15 cellular contexts compared by ENCODE assay signal in genomic region chr5:127012933-127013332, GRCh38. TPM values are rescaled to one million over a fixed set of nuclear protein-coding genes. Genes with fewer than 3 reads are reported as not detected.
DNase-seq lines count a peak whose midpoint lies in the region; FAIRE-seq and TF ChIP-seq lines count a peak whose summit lies in the region.
"Had no signal": no experiment of that assay in that cellular context is flagged by ENCODE, and none has a peak within 500 bp of the region (broad histone marks: within the 10 kb centered on the region; RNA-seq: fewer than 3 reads in every experiment).

No MANE protein-coding gene starts in this region.

- H3K4me1 ChIP-seq in HAP-1, result peaks cover 17% of the 10 kb centered on the region

- in situ Hi-C loops in HAP-1 (cut with MboI; ENCODE audit: low sequenced_read_pairs), result no loop called here

- no peak for TF ChIP-seq POLR2A in GM12892 (IDR thresholded peaks at IDR 0.05; ENCODE audit: low read depth, low read length)

- H3K27ac ChIP-seq in WERI-Rb-1, result no peak overlapping the region

- H3K27me3 ChIP-seq in HAP-1 (ENCODE audit: low read depth), result no peaks in the 10 kb centered on the region
- H3K27me3 ChIP-seq in WERI-Rb-1 (ENCODE audit: insufficient read depth, low read depth, severe bottlenecking), result no peaks in the 10 kb centered on the region

- H3K9me3 ChIP-seq in HAP-1, result no peaks in the 10 kb centered on the region
- H3K9me3 ChIP-seq in WERI-Rb-1 (ENCODE audit: severe bottlenecking), result no peaks in the 10 kb centered on the region

- FAIRE-seq in RCC 7860 (lab: Jason Lieb, UNC) (peak; percentile 88), GM12892 (lab: Jason Lieb, UNC) (no peak)
- FAIRE-seq: TTC549 had no signal

- DNase-seq in EL (peak; percentile 84), RCC 7860 (ENCODE audit: low spot score) (peak; percentile 69), dermis blood vessel endothelial cell (peak; percentile 80), myocyte (ENCODE audit: low read depth) (peak; percentile 71), HAP-1 (ENCODE audit: low spot score in 2 of 2) (no peak), WERI-Rb-1 (no peak), GM12892 (ENCODE audit: insufficient read length) (no peak)
- no peak for DNase-seq in activated CD4-positive, alpha-beta T cell treated with anti-CD3 and anti-CD28 coated beads for 4 hours
- DNase-seq: activated CD8-positive, alpha-beta memory T cell treated with anti-CD3 and anti-CD28 coated beads, Interleukin-2, amount 10 ng/mL, durations not matched to agents 7 days and 5 days; CD4-positive, alpha-beta memory T cell; cortex of kidney; NCI-H526; substantia nigra had no signal

- TF ChIP-seq CTCF in WERI-Rb-1 (IDR thresholded peaks at IDR 0.05; ENCODE audit: low read depth, low read length), result no peak

- H3K4me3 ChIP-seq in HAP-1, result no peak overlapping the region
- no peak overlapping the region for H3K4me3 ChIP-seq in WERI-Rb-1 (ENCODE audit: low read depth, low read length)
- H3K4me3 ChIP-seq: skin epidermis had no signal

- H3K36me3 ChIP-seq in HAP-1 (replicated peaks) (no peaks in the 10 kb centered on the region), WERI-Rb-1 (no peaks in the 10 kb centered on the region)

RNA-seq across cellular contexts. Expression of gene MARCHF3, which starts 17.4 kb away (rescaled TPM):
- 65.9 and 84.4 TPM in 2 replicates for total RNA-seq in dermis blood vessel endothelial cell
- total RNA-seq in myocyte, result 5.5 and 12.6 TPM in 2 replicates
- 7.9 TPM for polyA plus RNA-seq in myocyte (2012)
- 4.8 TPM for polyA plus RNA-seq in GM12892 (2012; ENCODE audit: missing spikeins)

Comparison
In these comparisons a context has a peak if more than half of its experiments do, and no peak if none do; other contexts are left out.
1. DNase-seq: peak in EL (single experiment), RCC 7860 (single experiment), dermis blood vessel endothelial cell (single experiment) and myocyte (single experiment); none in HAP-1 (0 of 2), activated CD4-positive, alpha-beta T cell treated with anti-CD3 and anti-CD28 coated beads for 4 hours (0 of 2), WERI-Rb-1 (single experiment) and GM12892 (single experiment).